13 cellular contexts compared by ENCODE assay signal in the genomic region with DNA sequence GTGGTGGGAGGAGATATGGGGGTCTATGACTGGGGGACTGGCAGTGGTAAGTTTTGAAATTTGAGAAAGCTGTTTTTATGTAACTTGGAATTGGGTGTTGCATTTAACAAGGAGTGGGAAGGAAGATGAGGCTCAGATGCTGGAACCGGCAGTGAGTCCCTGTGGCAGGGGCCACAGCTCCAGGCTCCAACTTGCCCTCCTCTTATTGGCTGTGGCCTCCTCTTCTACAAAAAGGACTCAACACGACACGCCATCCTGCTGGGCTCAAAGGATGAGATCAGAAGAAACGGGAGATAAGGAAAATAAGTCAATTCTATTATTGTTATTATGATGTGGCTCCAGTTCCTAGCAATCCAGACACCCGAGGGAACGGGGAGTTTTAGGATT. TPM values are rescaled to one million over a fixed set of nuclear protein-coding genes. Genes with fewer than 3 reads are reported as not detected.
A peak's percentile ranks its signal among the peaks of the same experiment; 100 is the strongest.
DNase-seq lines count a peak whose midpoint lies in the region; ATAC-seq and TF ChIP-seq lines count a peak whose summit lies in the region.
"Had no signal": no experiment of that assay in that cellular context is flagged by ENCODE, and none has a peak within 500 bp of the region (broad histone marks: within the 10 kb centered on the region; RNA-seq: fewer than 3 reads in every experiment).

No MANE protein-coding gene starts in this region.

- intact Hi-C loops in IMR-90 (cut with micrococcal nuclease) (no loop called here), body of pancreas (cut with DNase I) (no loop called here), right cardiac atrium (cut with DNase I) (no loop called here)

- in situ Hi-C loops in IMR-90 (cut with MboI; ENCODE audit: low sequenced_read_pairs): no loop called here

- TF ChIP-seq CTCF in IMR-90 (conservative IDR thresholded peaks at IDR 0.05; ENCODE audit: low read depth, low read length) (no peak), body of pancreas (IDR thresholded peaks at IDR 0.05) (no peak), smooth muscle cell (IDR thresholded peaks at IDR 0.05; ENCODE audit: borderline replicate concordance, insufficient read depth, poor library complexity, severe bottlenecking) (no peak)

- peak overlapping the region; percentile 87 for H4K91ac ChIP-seq in IMR-90 (ENCODE audit: insufficient read depth, low read depth, low read length)

- H3K9me1 ChIP-seq in IMR-90 (ENCODE audit: insufficient read depth, low read length): peaks cover 30% of the 10 kb centered on the region

- H4K5ac ChIP-seq in IMR-90 (ENCODE audit: low read depth, low read length): peak overlapping the region; percentile 85

- H2AFZ ChIP-seq in IMR-90 (replicated peaks; ENCODE audit: low read length, poor library complexity): peak overlapping the region; percentile 86
- H2AFZ ChIP-seq in smooth muscle cell (ENCODE audit: low read depth): no peak overlapping the region

- H3K4me2 ChIP-seq in IMR-90 (ENCODE audit: low read depth, low read length) (peak overlapping the region; percentile 43; the same call in 1 of the 2 replicates), smooth muscle cell (no peak overlapping the region)

- peaks cover under 1 to 3% of the 10 kb centered on the region in 2 experiments; a peak in 3 of 4 replicates for H3K79me1 ChIP-seq in IMR-90 (ENCODE audit: low read depth in 1 of 2, low read length in 2 of 2)

- H2BK120ac ChIP-seq in IMR-90 (ENCODE audit: low read depth, low read length): peak overlapping the region; percentile 99

- ATAC-seq in IMR-90 (ENCODE audit: low read depth): peak; percentile 8; the same call in 1 of the 2 replicates
- ATAC-seq in body of pancreas: peak; percentile 13
- ATAC-seq in right cardiac atrium: peak; percentile 32 to 60
- ATAC-seq in HG03439 (IDR thresholded peaks at IDR 0.05; ENCODE audit: unreplicated experiment): no peak
- ATAC-seq: left colon, T-helper 17 cell had no signal

- dilution Hi-C loops in IMR-90 (cut with HindIII; ENCODE audit: low sequenced_read_pairs, unreplicated experiment): no loop called here

- peak overlapping the region; percentile 39 to 95; a peak in 3 of 4 replicates for H4K8ac ChIP-seq in IMR-90 (ENCODE audit: low read depth in 2 of 2, low read length in 2 of 2)

- H3K56ac ChIP-seq in IMR-90 (ENCODE audit: extremely low read depth, insufficient read depth, low read length): peak overlapping the region; percentile 59

- H2AK9ac ChIP-seq in IMR-90 (replicated peaks; ENCODE audit: low read depth, low read length, poor library complexity): peak overlapping the region; percentile 70

- peak overlapping the region; percentile 78 for H2BK20ac ChIP-seq in IMR-90 (ENCODE audit: low read depth, low read length)

- peak overlapping the region; percentile 87 for H3K23ac ChIP-seq in IMR-90 (ENCODE audit: low read depth, low read length)

- H3K4me3 ChIP-seq in IMR-90 (ENCODE audit: insufficient read depth, low read depth, low read length) (no peak overlapping the region), body of pancreas (no peak overlapping the region), right cardiac atrium (ENCODE audit: low read length) (no peak overlapping the region), smooth muscle cell (no peak overlapping the region)

- H3K4ac ChIP-seq in IMR-90 (ENCODE audit: low read depth, low read length): peak overlapping the region; percentile 95

- no peaks in the 10 kb centered on the region for H4K20me1 ChIP-seq in IMR-90 (ENCODE audit: insufficient read depth, low read length)
- no peaks in the 10 kb centered on the region for H4K20me1 ChIP-seq in smooth muscle cell (ENCODE audit: low read depth)

- no peak for TF ChIP-seq RAD21 in IMR-90 (IDR thresholded peaks at IDR 0.05; ENCODE audit: low read length)

- H3K79me2 ChIP-seq in smooth muscle cell (ENCODE audit: low read depth): no peaks in the 10 kb centered on the region

- POLR2A ChIA-PET in IMR-90 (lab: Charles Lee; ENCODE audit: unreplicated experiment): interaction anchor here (0.6 kb wide), 1 partner anchor 183 kb away, joined by 3 read pairs; no protein-coding TSS in a partner anchor

- H2AK5ac ChIP-seq in IMR-90 (ENCODE audit: low read depth, low read length): peak overlapping the region; percentile 72

- no TSS peak for BruUV-seq in IMR-90 (replicated peaks; lab: Mats Ljungman, UMichigan)

- peaks cover 21% of the 10 kb centered on the region for H3F3A ChIP-seq in smooth muscle cell (ENCODE audit: low read depth)

- H3K9ac ChIP-seq in IMR-90 (ENCODE audit: low read depth, low read length): peak overlapping the region; percentile 3; the same call in 1 of the 2 replicates
- H3K9ac ChIP-seq in smooth muscle cell (ENCODE audit: low read depth): peak overlapping the region; percentile 30

- CTCF ChIA-PET in IMR-90 (lab: Yijun Ruan, JAX): interaction anchor here (1.4 kb wide), 1 partner anchor 51 kb away, joined by 7 read pairs; no protein-coding TSS in a partner anchor

- TF ChIP-seq POLR2A in IMR-90 (IDR thresholded peaks at IDR 0.05; ENCODE audit: low read depth, low read length) (no peak), body of pancreas (IDR thresholded peaks at IDR 0.05) (no peak)

- peak overlapping the region; percentile 87 for H3K18ac ChIP-seq in IMR-90 (ENCODE audit: low read depth, low read length)

- H3K9me3 ChIP-seq in IMR-90 (ENCODE audit: control insufficient read depth, insufficient read depth, low read length) (no peaks in the 10 kb centered on the region), body of pancreas (no peaks in the 10 kb centered on the region), right cardiac atrium (ENCODE audit: control insufficient read depth, low read length) (no peaks in the 10 kb centered on the region), smooth muscle cell (replicated peaks; ENCODE audit: low read depth) (no peaks in the 10 kb centered on the region)

- H3K14ac ChIP-seq in IMR-90 (replicated peaks; ENCODE audit: low read depth, low read length): peak overlapping the region; percentile 78

- H3K36me3 ChIP-seq in IMR-90 (ENCODE audit: control insufficient read depth, insufficient read depth, low read length): no peaks in the 10 kb centered on the region
- H3K36me3 ChIP-seq in body of pancreas (replicated peaks in 1 of 2; ENCODE audit: insufficient read depth in 1 of 2, low read depth in 2 of 2): no peaks in the 10 kb centered on the region
- no peaks in the 10 kb centered on the region for H3K36me3 ChIP-seq in smooth muscle cell (ENCODE audit: low read depth)

- peak overlapping the region; percentile 94 for H2BK5ac ChIP-seq in IMR-90 (ENCODE audit: low read depth, low read length, poor library complexity, severe bottlenecking)

- 0% methylated on average over 1 of the region's 6 CpGs; no CpG with 5 or more reads in 1 of the 2 experiments for WGBS in IMR-90 (ENCODE audit: extremely low coverage in 2 of 2, insufficient read length in 1 of 2), 2 experiments
- 68 to 69% methylated on average over 6 of the region's 6 CpGs for WGBS in body of pancreas, 2 donors
- WGBS in right cardiac atrium: 32% methylated on average over 6 of the region's 6 CpGs
- 35% methylated on average over 6 of the region's 6 CpGs for WGBS in smooth muscle cell (ENCODE audit: low lambda C conversion rate)

- H3K27ac ChIP-seq in IMR-90 (ENCODE audit: insufficient read depth, low read length) (peak overlapping the region; percentile 74), body of pancreas (no peak overlapping the region), right cardiac atrium (ENCODE audit: low read length) (peak overlapping the region; percentile 83), smooth muscle cell (ENCODE audit: low read depth) (peak overlapping the region; percentile 72)

- H3K27me3 ChIP-seq in IMR-90 (ENCODE audit: control insufficient read depth, insufficient read depth, low read length) (no peaks in the 10 kb centered on the region), body of pancreas (no peaks in the 10 kb centered on the region), right cardiac atrium (ENCODE audit: control insufficient read depth, insufficient read depth) (no peaks in the 10 kb centered on the region), smooth muscle cell (ENCODE audit: low read depth) (no peaks in the 10 kb centered on the region)

- DNase-seq in IMR-90 (no peak), body of pancreas (no peak), right cardiac atrium (peak; percentile 74 to 85 (median 78)), smooth muscle cell (lab: John Stamatoyannopoulos, UW; ENCODE audit: unreplicated experiment) (no peak), AG08396 (ENCODE audit: low spot score) (no peak), RKO (ENCODE audit: low spot score) (no peak)
- DNase-seq in activated T-cell treated with anti-CD3 and anti-CD28 coated beads, Interleukin-2, amount 50 U/mL, for 1 hour: no peak
- DNase-seq: activated B cell treated with CpG ODN at 0.5 μM for 24 hours; left colon; NCI-H1436 treated with DMSO at 0.1 percent for 48 hours; stimulated activated naive CD4-positive, alpha-beta T cell treated with Interleukin-2 at 50 U/mL for 16 hours; T-helper 17 cell had no signal

- H3K4me1 ChIP-seq in IMR-90 (ENCODE audit: control insufficient read depth, insufficient read depth, low read length): peaks cover 48% of the 10 kb centered on the region
- peaks cover under 1% of the 10 kb centered on the region for H3K4me1 ChIP-seq in body of pancreas
- peaks cover 23% of the 10 kb centered on the region for H3K4me1 ChIP-seq in right cardiac atrium (ENCODE audit: control insufficient read depth, insufficient read depth, low read length)
- H3K4me1 ChIP-seq in smooth muscle cell (ENCODE audit: low read depth): no peaks in the 10 kb centered on the region

- peak overlapping the region; percentile 82 for H2BK15ac ChIP-seq in IMR-90 (ENCODE audit: low read depth, low read length)

TF ChIP-seq in IMR-90, 13 proteins besides CTCF, POLR2A, EP300 and RAD21 (continues in another document):
- TF ChIP-seq MXI1 (IDR thresholded peaks at IDR 0.05; ENCODE audit: borderline replicate concordance, low read depth, low read length) (no peak), RFX5 (IDR thresholded peaks at IDR 0.05; ENCODE audit: low read depth, low read length) (no peak)
- TF ChIP-seq, protein P1, sequence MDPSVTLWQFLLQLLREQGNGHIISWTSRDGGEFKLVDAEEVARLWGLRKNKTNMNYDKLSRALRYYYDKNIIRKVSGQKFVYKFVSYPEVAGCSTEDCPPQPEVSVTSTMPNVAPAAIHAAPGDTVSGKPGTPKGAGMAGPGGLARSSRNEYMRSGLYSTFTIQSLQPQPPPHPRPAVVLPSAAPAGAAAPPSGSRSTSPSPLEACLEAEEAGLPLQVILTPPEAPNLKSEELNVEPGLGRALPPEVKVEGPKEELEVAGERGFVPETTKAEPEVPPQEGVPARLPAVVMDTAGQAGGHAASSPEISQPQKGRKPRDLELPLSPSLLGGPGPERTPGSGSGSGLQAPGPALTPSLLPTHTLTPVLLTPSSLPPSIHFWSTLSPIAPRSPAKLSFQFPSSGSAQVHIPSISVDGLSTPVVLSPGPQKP (IDR thresholded peaks at IDR 0.05; ENCODE audit: borderline replicate concordance, low read depth, low read length): no peak

RNA-seq across cellular contexts. Expression of gene TGM2, which starts 5.8 kb away (rescaled TPM):
- total RNA-seq in IMR-90 (2012; rRNA removed) (237 and 268 TPM in 2 replicates), body of pancreas (10 to 100 TPM; 17.1 to 27.5 TPM), right cardiac atrium (1,000 to 10,000 TPM in 3 of 4 donors, 100 to 1,000 TPM in 1; 963 to 1,731 (median 1,257) TPM), smooth muscle cell (53.6 and 72.0 TPM in 2 replicates)
- polyA plus RNA-seq in IMR-90 (2012; rRNA removed) (239 and 292 TPM in 2 replicates), right cardiac atrium (447 TPM), smooth muscle cell (41.7 and 85.6 TPM in 2 replicates)
- polyA plus RNA-seq in IMR-90 (2012; cell fraction: cytosol; rRNA removed): 370 and 502 TPM in 2 replicates
- 218 and 328 TPM in 2 replicates for polyA plus RNA-seq in IMR-90 (2012; cell fraction: nucleus; rRNA removed; ENCODE audit: low replicate concordance)

Comparison
In these comparisons a context has a peak if more than half of its experiments do, and no peak if none do; other contexts are left out.
1. DNase-seq: peak in right cardiac atrium (3 of 3); none in IMR-90 (single experiment), body of pancreas (0 of 4), smooth muscle cell (single experiment), AG08396 (single experiment), RKO (single experiment) and activated T-cell treated with anti-CD3 and anti-CD28 coated beads, Interleukin-2, amount 50 U/mL, for 1 hour (single experiment).
2. H3K27ac ChIP-seq: peak in IMR-90 (single experiment), right cardiac atrium (single experiment) and smooth muscle cell (single experiment); none in body of pancreas (0 of 4).